16 cellular contexts compared by ENCODE assay signal in genomic region chr1:228527596-228527995, GRCh38. TPM values are rescaled to one million over a fixed set of nuclear protein-coding genes. Genes with fewer than 3 reads are reported as not detected.
DNase-seq lines count a peak whose midpoint lies in the region; ATAC-seq, FAIRE-seq and TF ChIP-seq lines count a peak whose summit lies in the region.
"Had no signal": no experiment of that assay in that cellular context is flagged by ENCODE, and none has a peak within 500 bp of the region (broad histone marks: within the 10 kb centered on the region; RNA-seq: fewer than 3 reads in every experiment).

No MANE protein-coding gene starts in this region.

- ATAC-seq in left ventricle myocardium superior (peak; percentile 75), right cardiac atrium (no peak), GM12878 (no peak)

- H3K79me2 ChIP-seq in GM12878 (ENCODE audit: control insufficient read depth, insufficient read depth, low read length): no peaks in the 10 kb centered on the region
- H3K79me2 ChIP-seq in mammary epithelial cell (ENCODE audit: insufficient read depth, low read length): no peaks in the 10 kb centered on the region
- H3K79me2 ChIP-seq in OCI-LY7 (ENCODE audit: insufficient read depth, low read depth, low read length): no peaks in the 10 kb centered on the region

- SMC1A ChIA-PET in GM12878 (lab: Charles Lee; ENCODE audit: uncharacterized antibody, unreplicated experiment): no interaction called here

- TF ChIP-seq POLR2A in GM12878 (IDR thresholded peaks at IDR 0.05; ENCODE audit: low read depth, low read length): no peak

- intact Hi-C loops in left ventricle myocardium superior (cut with micrococcal nuclease) (no loop called here), right cardiac atrium (cut with DNase I) (no loop called here), GM12878 (cut with micrococcal nuclease; ENCODE audit: unreplicated experiment) (no loop called here), mammary epithelial cell (cut with micrococcal nuclease) (no loop called here), OCI-LY7 (cut with micrococcal nuclease; ENCODE audit: unreplicated experiment) (no loop called here)

- POLR2A ChIA-PET in GM12878 (lab: Charles Lee) (no interaction called here), OCI-LY7 (lab: Charles Lee) (interaction anchor here (0.6 kb wide), 1 partner anchor 48 kb away, joined by 3 read pairs; no protein-coding TSS in a partner anchor)

- dilution Hi-C loops in mammary epithelial cell (cut with HindIII; ENCODE audit: low sequenced_read_pairs): no loop called here

- WGBS in right cardiac atrium: 27% methylated on average over 5 of the region's 5 CpGs
- WGBS in GM12878 (ENCODE audit: insufficient coverage, insufficient replicate concordance, low lambda C conversion rate, missing lambda C conversion rate): 46% methylated on average over 5 of the region's 5 CpGs
- WGBS in mammary epithelial cell (ENCODE audit: low coverage, missing lambda C conversion rate): 52% methylated on average over 5 of the region's 5 CpGs

- TF ChIP-seq EP300 in GM12878 (IDR thresholded peaks at IDR 0.05; ENCODE audit: borderline replicate concordance in 1 of 2, control insufficient read depth in 1 of 2, low read depth in 2 of 2, low read length in 2 of 2): no peak

- in situ Hi-C loops in GM12878 (cut with MboI) (no loop called here), mammary epithelial cell (cut with MboI; ENCODE audit: low sequenced_read_pairs in 2 of 2) (no loop called here)

- no peak for FAIRE-seq in GM12878 (lab: Jason Lieb, UNC)

- H3K27ac ChIP-seq in right cardiac atrium (ENCODE audit: low read length): no peak overlapping the region
- no peak overlapping the region for H3K27ac ChIP-seq in GM12878 (ENCODE audit: control insufficient read depth, insufficient read depth)
- no peak overlapping the region for H3K27ac ChIP-seq in mammary epithelial cell (ENCODE audit: insufficient read depth, low read depth, low read length)
- no peak overlapping the region for H3K27ac ChIP-seq in OCI-LY7 (ENCODE audit: low read depth, low read length, poor library complexity, severe bottlenecking)
- H3K27ac ChIP-seq: SJSA1 had no signal

- BruUV-seq in GM12878 (replicated peaks; lab: Mats Ljungman, UMichigan) (no TSS peak), mammary epithelial cell (replicated peaks; lab: Mats Ljungman, UMichigan) (no TSS peak), OCI-LY7 (replicated peaks; lab: Mats Ljungman, UMichigan) (no TSS peak)

- no peak overlapping the region for H2AFZ ChIP-seq in GM12878 (ENCODE audit: control insufficient read depth, low read depth, low read length)
- no peak overlapping the region for H2AFZ ChIP-seq in mammary epithelial cell (ENCODE audit: low read depth, low read length)
- H2AFZ ChIP-seq in OCI-LY7 (ENCODE audit: low read length): no peak overlapping the region

- CTCF ChIA-PET in GM12878 (lab: Yijun Ruan, JAX): no interaction called here
- CTCF ChIA-PET in mammary epithelial cell (lab: Charles Lee; ENCODE audit: low non-redundant PET): no interaction called here
- CTCF ChIA-PET in OCI-LY7 (lab: Charles Lee; ENCODE audit: unreplicated experiment): no interaction called here

- no peak overlapping the region for H3K4me3 ChIP-seq in right cardiac atrium (ENCODE audit: low read length)
- no peak overlapping the region for H3K4me3 ChIP-seq in GM12878
- no peak overlapping the region for H3K4me3 ChIP-seq in mammary epithelial cell (replicated peaks in 1 of 3; ENCODE audit: insufficient read depth in 1 of 3, low read depth in 2 of 3, low read length in 3 of 3)
- no peak overlapping the region for H3K4me3 ChIP-seq in OCI-LY7 (ENCODE audit: low read depth, low read length, poor library complexity, severe bottlenecking)
- H3K4me3 ChIP-seq: SJSA1 had no signal

- H3K9me3 ChIP-seq in right cardiac atrium (ENCODE audit: control insufficient read depth, low read length) (no peaks in the 10 kb centered on the region), GM12878 (replicated peaks; ENCODE audit: control insufficient read depth, insufficient read depth, low read length) (no peaks in the 10 kb centered on the region), mammary epithelial cell (replicated peaks; ENCODE audit: insufficient read depth, low read length) (no peaks in the 10 kb centered on the region), OCI-LY7 (ENCODE audit: low read length) (no peaks in the 10 kb centered on the region)
- H3K9me3 ChIP-seq: SJSA1 had no signal

- H3K9ac ChIP-seq in GM12878 (ENCODE audit: control insufficient read depth, insufficient read depth, low read length): no peak overlapping the region
- no peak overlapping the region for H3K9ac ChIP-seq in mammary epithelial cell (ENCODE audit: insufficient read depth, low read length)

- no peak for TF ChIP-seq CTCF in GM12878 (IDR thresholded peaks at IDR 0.05 in 2 of 3, conservative IDR thresholded peaks at IDR 0.05 in 1 of 3; ENCODE audit: control insufficient read depth in 2 of 3, extremely low read depth in 1 of 3, insufficient read depth in 1 of 3, low read depth in 3 of 3, low read length in 3 of 3)
- no peak for TF ChIP-seq CTCF in mammary epithelial cell (conservative IDR thresholded peaks at IDR 0.05 in 1 of 2, IDR thresholded peaks at IDR 0.05 in 1 of 2; ENCODE audit: extremely low read depth in 1 of 2, insufficient read depth in 1 of 2, low read depth in 1 of 2, low read length in 2 of 2)
- no peak for TF ChIP-seq CTCF in OCI-LY7 (conservative IDR thresholded peaks at IDR 0.05; ENCODE audit: low read length)

- H3K4me1 ChIP-seq in right cardiac atrium (ENCODE audit: control insufficient read depth, insufficient read depth, low read length) (no peaks in the 10 kb centered on the region), GM12878 (ENCODE audit: control insufficient read depth, insufficient read depth, low read length) (no peaks in the 10 kb centered on the region), mammary epithelial cell (ENCODE audit: insufficient read depth, low read length) (no peaks in the 10 kb centered on the region), OCI-LY7 (ENCODE audit: insufficient read depth, low read length, poor library complexity, severe bottlenecking) (no peaks in the 10 kb centered on the region)
- H3K4me1 ChIP-seq: SJSA1 had no signal

- H3K4me2 ChIP-seq in GM12878 (ENCODE audit: control insufficient read depth, insufficient read depth): no peak overlapping the region
- no peak overlapping the region for H3K4me2 ChIP-seq in mammary epithelial cell (ENCODE audit: insufficient read depth, low read depth, low read length)
- no peak overlapping the region for H3K4me2 ChIP-seq in OCI-LY7 (ENCODE audit: low read length)

- H3K36me3 ChIP-seq in GM12878 (ENCODE audit: control insufficient read depth in 2 of 2, insufficient read depth in 2 of 2, low read length in 1 of 2): no peaks in the 10 kb centered on the region
- no peaks in the 10 kb centered on the region for H3K36me3 ChIP-seq in mammary epithelial cell (ENCODE audit: insufficient read depth, low read length)
- no peaks in the 10 kb centered on the region for H3K36me3 ChIP-seq in OCI-LY7 (ENCODE audit: insufficient read depth, low read length)
- H3K36me3 ChIP-seq: SJSA1 had no signal

- no peaks in the 10 kb centered on the region for H3K9me2 ChIP-seq in OCI-LY7 (ENCODE audit: insufficient read depth, low read length)

- H4K20me1 ChIP-seq in GM12878 (ENCODE audit: control insufficient read depth, insufficient read depth) (no peaks in the 10 kb centered on the region), mammary epithelial cell (ENCODE audit: insufficient read depth, low read length) (no peaks in the 10 kb centered on the region), OCI-LY7 (ENCODE audit: insufficient read depth, low read length) (no peaks in the 10 kb centered on the region)

- TF ChIP-seq RAD21 in GM12878 (IDR thresholded peaks at IDR 0.05; ENCODE audit: insufficient read depth, low read depth, low read length): no peak

- RAD21 ChIA-PET in GM12878 (lab: Charles Lee; ENCODE audit: unreplicated experiment): no interaction called here

- H3K27me3 ChIP-seq in right cardiac atrium (ENCODE audit: control insufficient read depth, insufficient read depth): no peaks in the 10 kb centered on the region
- no peaks in the 10 kb centered on the region for H3K27me3 ChIP-seq in GM12878 (replicated peaks in 1 of 2; ENCODE audit: control insufficient read depth in 2 of 2, insufficient read depth in 2 of 2, low read length in 1 of 2)
- no peaks in the 10 kb centered on the region for H3K27me3 ChIP-seq in mammary epithelial cell (ENCODE audit: insufficient read depth, low read length)
- H3K27me3 ChIP-seq: SJSA1 had no signal

- DNase-seq in left ventricle myocardium superior (no peak), right cardiac atrium (no peak), NOMO-1 (lab: John Stamatoyannopoulos, UW; ENCODE audit: unreplicated experiment in 2 of 2) (peak; percentile 12 to 58), GM12878 (ENCODE audit: low read depth, low spot score) (no peak), mammary epithelial cell (no peak), OCI-LY7 (ENCODE audit: low spot score) (no peak), activated T-cell treated with anti-CD3 and anti-CD28 coated beads for 4 hours (no peak)
- DNase-seq: CD4-positive, alpha-beta T cell; EL; H7; NCI-H1048; NCI-H146; NCI-H2081; NCI-H510A treated with DMSO at 0.1 percent for 48 hours; NCI-H82 had no signal

TF ChIP-seq in GM12878, 131 proteins besides CTCF, POLR2A, EP300 and RAD21 (continues in another document):
- no peak for TF ChIP-seq SREBF2 (IDR thresholded peaks at IDR 0.05; ENCODE audit: low read length)

RNA-seq across cellular contexts. Expression of gene RNF187, which starts 40.4 kb away (rescaled TPM):
- total RNA-seq in left ventricle myocardium superior (101 TPM), right cardiac atrium (100 to 1,000 TPM in 2 of 4 donors, 10 to 100 TPM in 2; 80.5 to 113 (median 94.2) TPM), GM12878 (2014; rRNA removed) (27.1 and 40.0 TPM in 2 replicates), GM12878 (2014; rRNA removed; fragmentation: Illumina TruSeq; extraction: Trizol) (30.5 and 31.8 TPM in 2 replicates), GM12878 (2021) (116 and 125 TPM in 2 replicates), mammary epithelial cell (100 to 1,000 TPM in 1 of 2 donors, 10 to 100 TPM in 1; 86.5 to 136 TPM), OCI-LY7 (2022) (478 and 484 TPM in 2 replicates)
- polyA plus RNA-seq in right cardiac atrium (34.1 TPM), GM12878 (2011; rRNA removed) (48.3 and 60.6 TPM in 2 replicates), GM12878 (2014; fragmentation: Illumina TruSeq; extraction: Trizol) (15.3 and 37.7 TPM in 2 replicates), GM12878 (2014; fragmentation: Nextera tagmentation; extraction: Ambion mirVana) (1 to 10 TPM; 2.6 to 9.7 TPM), GM12878 (2014; rRNA removed) (41.9 and 45.3 TPM in 2 replicates), GM12878 (2016; fragmentation: Nextera tagmentation; extraction: Ambion mirVana) (10 to 100 TPM in 1 of 2 experiments, 1 to 10 TPM in 1; 9.9 to 14.5 TPM), mammary epithelial cell (89.0 TPM)
- 14.5 and 16.0 TPM in 2 replicates for total RNA-seq in GM12878 (2013; cell fraction: nucleolus; rRNA removed)
- 21.0 TPM for polyA plus RNA-seq in GM12878 (2011; ENCODE audit: low read depth)
- 75.9 and 79.5 TPM in 2 replicates for polyA plus RNA-seq in GM12878 (2011; cell fraction: cytosol; rRNA removed)
- polyA plus RNA-seq in GM12878 (2011; cell fraction: nucleus; rRNA removed): 44.3 and 49.0 TPM in 2 replicates
- 53.3 and 70.1 TPM in 2 replicates for polyA plus RNA-seq in GM12878 (2012)
- 36.0 and 60.5 TPM in 2 replicates for polyA minus RNA-seq in GM12878 (2011; rRNA and poly(A)+ RNA removed)
- 27.3 and 34.6 TPM in 2 replicates for polyA minus RNA-seq in GM12878 (2011; cell fraction: cytosol; rRNA and poly(A)+ RNA removed)
- polyA minus RNA-seq in GM12878 (2011; cell fraction: nucleus; rRNA and poly(A)+ RNA removed): 9.1 and 16.1 TPM in 2 replicates
- polyA minus RNA-seq in mammary epithelial cell: 113 TPM
- total RNA-seq in OCI-LY7 (2014; rRNA removed; shearing (Covaris generic)): 257 and 351 TPM in 2 replicates

Comparison
In these comparisons a context has a peak if more than half of its experiments do, and no peak if none do; other contexts are left out.
1. DNase-seq: peak in NOMO-1 (2 of 2); none in left ventricle myocardium superior (single experiment), right cardiac atrium (0 of 3), GM12878 (single experiment), mammary epithelial cell (single experiment), OCI-LY7 (single experiment) and activated T-cell treated with anti-CD3 and anti-CD28 coated beads for 4 hours (single experiment).